In genomic region chr15:100914876-100915275, GRCh38 we compare ENCODE assay signal across 15 cellular contexts. TPM values are rescaled to one million over a fixed set of nuclear protein-coding genes. Genes with fewer than 3 reads are reported as not detected.
A peak's percentile ranks its signal among the peaks of the same experiment; 100 is the strongest.
DNase-seq lines count a peak whose midpoint lies in the region; ATAC-seq and TF ChIP-seq lines count a peak whose summit lies in the region.
"Had no signal": no experiment of that assay in that cellular context is flagged by ENCODE, and none has a peak within 500 bp of the region (broad histone marks: within the 10 kb centered on the region; RNA-seq: fewer than 3 reads in every experiment).

No MANE protein-coding gene starts in this region.

- H3K27me3 Mint-ChIP-seq in naive thymus-derived CD8-positive, alpha-beta T cell: peaks cover 27 to 79% (median 39%) of the 10 kb centered on the region in 5 donors

- H3K27ac ChIP-seq in PC-3 (ENCODE audit: low read length): peak overlapping the region; percentile 28; the same call in 1 of the 2 replicates
- no peak overlapping the region for H3K27ac ChIP-seq in trophoblast cell (ENCODE audit: low read depth, low read length)

- POLR2A ChIA-PET in PC-3 (lab: Charles Lee; ENCODE audit: unreplicated experiment): no interaction called here
- POLR2A ChIA-PET in naive thymus-derived CD8-positive, alpha-beta T cell (lab: Charles Lee): no interaction called here

- H4K91ac ChIP-seq in trophoblast cell (ENCODE audit: low read depth, low read length): no peak overlapping the region

- H3K9ac ChIP-seq in PC-3 (ENCODE audit: low read length) (no peak overlapping the region), trophoblast cell (ENCODE audit: low read length) (no peak overlapping the region)

- peaks cover 8% of the 10 kb centered on the region for H3K79me1 ChIP-seq in trophoblast cell (ENCODE audit: low read length)

- no peak overlapping the region for H3K4me3 Mint-ChIP-seq in naive thymus-derived CD8-positive, alpha-beta T cell
- H3K4me3 Mint-ChIP-seq: activated T-cell treated with anti-CD3 and anti-CD28 coated beads, Interleukin-2, amount 50 U/mL, for 72 hours; stimulated activated naive CD8-positive, alpha-beta T cell treated with anti-CD3 and anti-CD28 coated beads, Interleukin-15, amount 100 ng/mL, for 72 hours had no signal

- no peak overlapping the region for H2AK5ac ChIP-seq in trophoblast cell (ENCODE audit: low read length)

- H3K23ac ChIP-seq in trophoblast cell (ENCODE audit: low read length): no peak overlapping the region

- no peaks in the 10 kb centered on the region for H3K9me2 ChIP-seq in PC-3 (replicated peaks; ENCODE audit: low read length)

- H3F3A ChIP-seq in PC-3 (ENCODE audit: low read length, unreplicated experiment): peaks cover 72% of the 10 kb centered on the region

- H3K79me2 ChIP-seq in PC-3 (ENCODE audit: low read length) (peaks cover 2% of the 10 kb centered on the region), trophoblast cell (ENCODE audit: control insufficient read depth, insufficient read depth, low read length, poor library complexity) (peaks cover 7% of the 10 kb centered on the region)

- peaks cover 37% of the 10 kb centered on the region for H4K20me1 ChIP-seq in PC-3 (ENCODE audit: low read length)

- H3K14ac ChIP-seq in trophoblast cell (ENCODE audit: low read length): no peak overlapping the region

- no CpG with 5 or more reads among the region's 6 CpGs for WGBS in trophoblast cell (ENCODE audit: extremely low coverage, insufficient coverage, insufficient read length)

- no peak overlapping the region for H2BK12ac ChIP-seq in trophoblast cell (ENCODE audit: low read length)

- H3K4me2 ChIP-seq in PC-3 (ENCODE audit: low read length): no peak overlapping the region
- H3K4me2 ChIP-seq in trophoblast cell (ENCODE audit: low read length): no peak overlapping the region

- no peak overlapping the region for H3K4me3 ChIP-seq in PC-3 (ENCODE audit: low read length)
- H3K4me3 ChIP-seq in trophoblast cell (ENCODE audit: low read depth, low read length): no peak overlapping the region
- H3K4me3 ChIP-seq: mucosa of descending colon had no signal

- no TSS peak for BruUV-seq in PC-3 (replicated peaks; lab: Mats Ljungman, UMichigan)

- H3K9me3 ChIP-seq in PC-3 (ENCODE audit: low read length) (no peaks in the 10 kb centered on the region), trophoblast cell (ENCODE audit: insufficient read depth, low read depth, low read length) (peaks cover 1% of the 10 kb centered on the region)
- H3K9me3 ChIP-seq: mucosa of descending colon had no signal

- CTCF ChIA-PET in PC-3 (lab: Charles Lee): no interaction called here

- no peak overlapping the region for H2BK120ac ChIP-seq in trophoblast cell (ENCODE audit: insufficient read depth, low read length, poor library complexity)

- no peak overlapping the region for H4K12ac ChIP-seq in trophoblast cell (ENCODE audit: low read depth, low read length)

- H3K18ac ChIP-seq in trophoblast cell (ENCODE audit: low read length): no peak overlapping the region

- intact Hi-C loops in PC-3 (cut with micrococcal nuclease): loop anchor here (5.0 kb wide), 1 partner anchor 288 kb away; no protein-coding TSS in a partner anchor

- H3K36me3 Mint-ChIP-seq in naive thymus-derived CD8-positive, alpha-beta T cell: peaks cover 0 to 5% (median under 1%) of the 10 kb centered on the region in 3 donors

- H3K4me1 Mint-ChIP-seq in naive thymus-derived CD8-positive, alpha-beta T cell: peaks cover 3 to 15% (median 9%) of the 10 kb centered on the region in 4 donors

- no peak overlapping the region for H4K8ac ChIP-seq in trophoblast cell (ENCODE audit: low read depth, low read length)

- peak; percentile 53; the same call in 1 of the 2 replicates for TF ChIP-seq CTCF in PC-3 (conservative IDR thresholded peaks at IDR 0.05; ENCODE audit: low read depth, low read length)

- H3K27ac Mint-ChIP-seq in naive thymus-derived CD8-positive, alpha-beta T cell: peak overlapping the region in 1 of 10 donors; percentile 9
- H3K27ac Mint-ChIP-seq: activated T-cell treated with anti-CD3 and anti-CD28 coated beads, Interleukin-2, amount 50 U/mL, for 72 hours; stimulated activated naive CD8-positive, alpha-beta T cell treated with anti-CD3 and anti-CD28 coated beads, Interleukin-15, amount 100 ng/mL, for 72 hours had no signal

- peak; percentile 3; the same call in 1 of the 2 replicates for ATAC-seq in PC-3
- no peak for ATAC-seq in naive thymus-derived CD8-positive, alpha-beta T cell
- no peak for ATAC-seq in HG02885 (IDR thresholded peaks at IDR 0.05; ENCODE audit: poor library complexity, unreplicated experiment)
- ATAC-seq in stimulated activated naive CD8-positive, alpha-beta T cell treated with anti-CD3 and anti-CD28 coated beads, Interleukin-15, Interleukin-2, amounts not matched to agents 100 U/mL and 50 U/mL, for 24 hours: no peak
- ATAC-seq: activated T-cell treated with anti-CD3 and anti-CD28 coated beads, Interleukin-2, amount 50 U/mL, for 72 hours; mucosa of descending colon; stimulated activated naive CD8-positive, alpha-beta T cell treated with anti-CD3 and anti-CD28 coated beads, Interleukin-15, amount 100 ng/mL, for 72 hours had no signal

- no peaks in the 10 kb centered on the region for H3K27me3 ChIP-seq in PC-3 (ENCODE audit: low read length)
- H3K27me3 ChIP-seq in trophoblast cell (ENCODE audit: insufficient read depth, low read length): peaks cover 18% of the 10 kb centered on the region

- peaks cover 22% of the 10 kb centered on the region; the same call in 1 of the 2 replicates for H3K4me1 ChIP-seq in PC-3 (ENCODE audit: insufficient read depth, low read length)
- H3K4me1 ChIP-seq in trophoblast cell (ENCODE audit: control insufficient read depth in 1 of 2, insufficient read depth in 2 of 2, low read length in 2 of 2): peaks cover 6 to 9% of the 10 kb centered on the region in 2 experiments

- no peak overlapping the region for H2BK5ac ChIP-seq in trophoblast cell (ENCODE audit: low read depth, low read length, poor library complexity)

- H3K36me3 ChIP-seq in PC-3 (ENCODE audit: low read depth, low read length) (peaks cover 55% of the 10 kb centered on the region), trophoblast cell (ENCODE audit: control insufficient read depth in 1 of 2, insufficient read depth in 2 of 2, low read length in 2 of 2) (no peaks in the 10 kb centered on the region)

- H2AFZ ChIP-seq in PC-3 (ENCODE audit: low read length): no peak overlapping the region
- no peak overlapping the region for H2AFZ ChIP-seq in trophoblast cell (ENCODE audit: insufficient read depth, low read length, poor library complexity)

- H3K9me3 Mint-ChIP-seq in naive thymus-derived CD8-positive, alpha-beta T cell: peaks cover 0 to 5% (median 0%) of the 10 kb centered on the region in 9 donors
- H3K9me3 Mint-ChIP-seq: activated T-cell treated with anti-CD3 and anti-CD28 coated beads, Interleukin-2, amount 50 U/mL, for 72 hours had no signal

- no peak overlapping the region for H3K4ac ChIP-seq in trophoblast cell (ENCODE audit: low read depth, low read length)

- DNase-seq in EL (peak; percentile 17), PC-3 (no peak), fibroblast of peridontal ligament (ENCODE audit: extremely low read depth) (peak; percentile 31), trophoblast cell (peak; percentile 76 to 80), SHP77 (lab: John Stamatoyannopoulos, UW) (no peak)
- DNase-seq in naive thymus-derived CD8-positive, alpha-beta T cell: no peak
- no peak for DNase-seq in stimulated activated naive CD8-positive, alpha-beta T cell treated with anti-CD3 and anti-CD28 coated beads, Interleukin-15, Interleukin-2, amounts not matched to agents 100 U/mL and 50 U/mL, for 24 hours
- DNase-seq: activated CD4-positive, alpha-beta T cell treated with anti-CD3 and anti-CD28 coated beads for 1 hour; activated T-cell treated with anti-CD3 and anti-CD28 coated beads, Interleukin-2, amount 50 U/mL, for 72 hours; aorta; mucosa of descending colon; NCI-H187; stimulated activated CD4-positive, alpha-beta T cell treated with anti-CD3 and anti-CD28 coated beads, Interleukin-4, amount 100 ng/mL, for 4 hours; stimulated activated naive CD8-positive, alpha-beta T cell treated with anti-CD3 and anti-CD28 coated beads, Interleukin-15, amount 100 ng/mL, for 72 hours had no signal

RNA-seq across cellular contexts. Expression of gene LRRK1, which starts 4.3 kb away (rescaled TPM):
- 7.0 and 11.4 TPM in 2 replicates for total RNA-seq in PC-3 (2014; rRNA removed)
- 1.1 and 1.2 TPM in 2 replicates for polyA plus RNA-seq in trophoblast cell (2013)
- 1 to 10 TPM in 1 of 2 experiments, under 1 TPM in 1; 0.78 to 2.7 TPM for total RNA-seq in naive thymus-derived CD8-positive, alpha-beta T cell
- polyA plus RNA-seq in naive thymus-derived CD8-positive, alpha-beta T cell: not detected

RNA-seq across cellular contexts. Expression of gene ALDH1A3, which starts 35.2 kb away (rescaled TPM):
- 5,398 and 6,043 TPM in 2 replicates for total RNA-seq in PC-3 (2014; rRNA removed)
- 1.6 and 2.0 TPM in 2 replicates for polyA plus RNA-seq in trophoblast cell (2013)
- not detected for total RNA-seq in naive thymus-derived CD8-positive, alpha-beta T cell
- polyA plus RNA-seq in naive thymus-derived CD8-positive, alpha-beta T cell: not detected

Comparison
In these comparisons a context has a peak if more than half of its experiments do, and no peak if none do; other contexts are left out.
1. DNase-seq: peak in EL (single experiment), fibroblast of peridontal ligament (single experiment) and trophoblast cell (2 of 2); none in PC-3 (single experiment), SHP77 (0 of 2), naive thymus-derived CD8-positive, alpha-beta T cell (0 of 10) and stimulated activated naive CD8-positive, alpha-beta T cell treated with anti-CD3 and anti-CD28 coated beads, Interleukin-15, Interleukin-2, amounts not matched to agents 100 U/mL and 50 U/mL, for 24 hours (single experiment).
2. RNA of gene ALDH1A3, which starts 35.2 kb away (total RNA-seq): 5,398 to 6,043 TPM in PC-3; not detected in naive thymus-derived CD8-positive, alpha-beta T cell; every median in the first group is over 1,000 times any median in the second.